15 cellular contexts compared by ENCODE assay signal in the genomic region with DNA sequence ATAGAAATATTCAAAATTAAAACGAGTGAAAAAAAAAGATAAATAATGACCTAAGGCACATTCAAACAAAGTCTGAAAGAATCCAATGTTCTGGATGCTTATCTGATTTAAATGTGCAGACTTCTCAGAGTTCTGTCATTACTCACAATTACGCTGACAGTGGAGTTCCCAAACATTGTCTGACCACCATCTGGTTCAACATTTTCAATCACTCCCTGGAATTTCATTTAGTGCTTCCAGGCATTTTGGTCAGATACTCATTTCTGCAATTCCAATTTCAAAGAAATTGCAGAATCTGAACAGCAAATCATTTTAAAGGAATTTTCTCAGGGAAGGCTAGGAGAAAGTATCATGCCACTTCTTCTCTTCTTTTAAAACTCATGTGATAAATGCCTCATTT.
A peak's percentile ranks its signal among the peaks of the same experiment; 100 is the strongest.
DNase-seq lines count a peak whose midpoint lies in the region; ATAC-seq, FAIRE-seq and TF ChIP-seq lines count a peak whose summit lies in the region.
"Had no signal": no experiment of that assay in that cellular context is flagged by ENCODE, and none has a peak within 500 bp of the region (broad histone marks: within the 10 kb centered on the region; RNA-seq: fewer than 3 reads in every experiment).

No MANE protein-coding gene starts in this region.

- no peak for TF ChIP-seq CTCF in osteocyte (IDR thresholded peaks at IDR 0.05)
- no peak for TF ChIP-seq CTCF in ovary (IDR thresholded peaks at IDR 0.05)

- 16 to 23% (median 22%) methylated on average over 2 of the region's 2 CpGs for WGBS in ovary, 3 donors

- H3K27ac Mint-ChIP-seq in osteocyte (ENCODE audit: unreplicated experiment) = peak overlapping the region; percentile 87

- H3K36me3 Mint-ChIP-seq in osteocyte (ENCODE audit: unreplicated experiment) = no peaks in the 10 kb centered on the region
- H3K36me3 Mint-ChIP-seq: CD8-positive, alpha-beta memory T cell had no signal

- H3K4me3 ChIP-seq in ovary = no peak overlapping the region
- H3K4me3 ChIP-seq: right lobe of liver had no signal

- H3K27me3 ChIP-seq in ovary = no peaks in the 10 kb centered on the region
- H3K27me3 ChIP-seq: right lobe of liver had no signal

- no peaks in the 10 kb centered on the region for H3K27me3 Mint-ChIP-seq in osteocyte (ENCODE audit: unreplicated experiment)

- no peak overlapping the region for H3K27ac ChIP-seq in ovary
- H3K27ac ChIP-seq: HL-60, right lobe of liver, RWPE1 had no signal

- ATAC-seq in HG02610 (IDR thresholded peaks at IDR 0.05; ENCODE audit: unreplicated experiment) (no peak), GM19463 (IDR thresholded peaks at IDR 0.05; ENCODE audit: unreplicated experiment) (no peak)

- H3K9me3 ChIP-seq in ovary = no peaks in the 10 kb centered on the region
- H3K9me3 ChIP-seq: right lobe of liver had no signal

- no peak for TF ChIP-seq EP300 in ovary (IDR thresholded peaks at IDR 0.05)

- peaks cover 64% of the 10 kb centered on the region for H3K4me1 Mint-ChIP-seq in osteocyte (ENCODE audit: unreplicated experiment)

- no peak overlapping the region for H3K4me3 Mint-ChIP-seq in osteocyte (ENCODE audit: unreplicated experiment)
- H3K4me3 Mint-ChIP-seq: CD8-positive, alpha-beta memory T cell had no signal

- DNase-seq in DMS 273 treated with DMSO at 0.1 percent for 48 hours (lab: John Stamatoyannopoulos, UW) (peak; percentile 11), NCI-H446 (lab: John Stamatoyannopoulos, UW) (peak; percentile 34 to 47), osteocyte (ENCODE audit: extremely low spot score, unreplicated experiment) (no peak), ovary (no peak)
- no peak for DNase-seq in stimulated activated CD4-positive, alpha-beta T cell treated with anti-CD3 and anti-CD28 coated beads, Interleukin-4, amount 100 ng/mL, for 24 hours
- DNase-seq: CD8-positive, alpha-beta memory T cell; MV-4-11; NCI-H524; right lobe of liver had no signal

- intact Hi-C loops in ovary (cut with DNase I) = no loop called here

- peaks cover 3% of the 10 kb centered on the region for H3K4me1 ChIP-seq in ovary (ENCODE audit: insufficient read depth)

- no peaks in the 10 kb centered on the region for H3K36me3 ChIP-seq in ovary
- H3K36me3 ChIP-seq: right lobe of liver had no signal

- peak; percentile 98 for FAIRE-seq in endometrium (lab: Jason Lieb, UNC)
- FAIRE-seq: colon had no signal

- TF ChIP-seq POLR2A in ovary (IDR thresholded peaks at IDR 0.05) = no peak

- H3K9me3 Mint-ChIP-seq in osteocyte (ENCODE audit: unreplicated experiment) = no peaks in the 10 kb centered on the region
- H3K9me3 Mint-ChIP-seq: CD8-positive, alpha-beta memory T cell had no signal

Comparison
In these comparisons a context has a peak if more than half of its experiments do, and no peak if none do; other contexts are left out.
1. DNase-seq: peak in DMS 273 treated with DMSO at 0.1 percent for 48 hours (single experiment) and NCI-H446 (2 of 2); none in osteocyte (single experiment), stimulated activated CD4-positive, alpha-beta T cell treated with anti-CD3 and anti-CD28 coated beads, Interleukin-4, amount 100 ng/mL, for 24 hours (single experiment) and ovary (0 of 5).